ENCODE assay signal across 10 cellular contexts in genomic region chr3:189914799-189915198, GRCh38.
A peak's percentile ranks its signal among the peaks of the same experiment; 100 is the strongest.
DNase-seq lines count a peak whose midpoint lies in the region; ATAC-seq, FAIRE-seq and TF ChIP-seq lines count a peak whose summit lies in the region.
"Had no signal": no experiment of that assay in that cellular context is flagged by ENCODE, and none has a peak within 500 bp of the region (broad histone marks: within the 10 kb centered on the region; RNA-seq: fewer than 3 reads in every experiment).

No MANE protein-coding gene starts in this region.

- CTCF ChIA-PET in RWPE1 (lab: Yijun Ruan, JAX), result no interaction called here

- no peak overlapping the region for H3K4me3 Mint-ChIP-seq in stimulated activated naive CD8-positive, alpha-beta T cell treated with anti-CD3 and anti-CD28 coated beads, Interleukin-15, amount 100 ng/mL, for 72 hours
- H3K4me3 Mint-ChIP-seq: activated naive CD4-positive, alpha-beta T cell treated with anti-CD3 and anti-CD28 coated beads, Interleukin-2, amount 50 U/mL, for 24 hours; CD4-positive, CD25-positive, alpha-beta regulatory T cell had no signal

- H3K9me3 Mint-ChIP-seq in stimulated activated naive CD8-positive, alpha-beta T cell treated with anti-CD3 and anti-CD28 coated beads, Interleukin-15, amount 100 ng/mL, for 72 hours, result no peaks in the 10 kb centered on the region
- H3K9me3 Mint-ChIP-seq: activated naive CD4-positive, alpha-beta T cell treated with anti-CD3 and anti-CD28 coated beads, Interleukin-2, amount 50 U/mL, for 24 hours had no signal

- TF ChIP-seq CTCF in RWPE1 (conservative IDR thresholded peaks at IDR 0.05; ENCODE audit: low read depth), result no peak

- no peak overlapping the region for H3K27ac ChIP-seq in RWPE1

- ATAC-seq in stimulated activated naive CD8-positive, alpha-beta T cell treated with anti-CD3 and anti-CD28 coated beads, Interleukin-15, Interleukin-2, amounts not matched to agents 100 U/mL and 50 U/mL, for 24 hours, result peak; percentile 46
- ATAC-seq in stimulated activated naive CD8-positive, alpha-beta T cell treated with anti-CD3 and anti-CD28 coated beads, Interleukin-15, amount 100 ng/mL, for 72 hours, result no peak

- no peak overlapping the region for H3K27ac Mint-ChIP-seq in stimulated activated naive CD8-positive, alpha-beta T cell treated with anti-CD3 and anti-CD28 coated beads, Interleukin-15, amount 100 ng/mL, for 72 hours
- H3K27ac Mint-ChIP-seq: activated naive CD4-positive, alpha-beta T cell treated with anti-CD3 and anti-CD28 coated beads, Interleukin-2, amount 50 U/mL, for 24 hours; CD4-positive, CD25-positive, alpha-beta regulatory T cell had no signal

- no peaks in the 10 kb centered on the region for H3K4me1 Mint-ChIP-seq in stimulated activated naive CD8-positive, alpha-beta T cell treated with anti-CD3 and anti-CD28 coated beads, Interleukin-15, amount 100 ng/mL, for 72 hours
- H3K4me1 Mint-ChIP-seq: activated naive CD4-positive, alpha-beta T cell treated with anti-CD3 and anti-CD28 coated beads, Interleukin-2, amount 50 U/mL, for 24 hours; CD4-positive, CD25-positive, alpha-beta regulatory T cell had no signal

- no peak for DNase-seq in stimulated activated naive CD8-positive, alpha-beta T cell treated with anti-CD3 and anti-CD28 coated beads, Interleukin-15, Interleukin-2, amounts not matched to agents 100 U/mL and 50 U/mL, for 24 hours
- no peak for DNase-seq in stimulated activated naive CD8-positive, alpha-beta T cell treated with anti-CD3 and anti-CD28 coated beads, Interleukin-15, amount 100 ng/mL, for 72 hours
- DNase-seq in RWPE1 (ENCODE audit: low spot score) (peak; percentile 81), fibroblast of peridontal ligament (ENCODE audit: extremely low read depth) (peak; percentile 95), urothelium cell line (ENCODE audit: low spot score) (peak; percentile 39), NCI-H1694 (lab: John Stamatoyannopoulos, UW) (no peak), retina (no peak), NCI-H2196 (lab: John Stamatoyannopoulos, UW; ENCODE audit: unreplicated experiment) (no peak)
- DNase-seq: CD4-positive, CD25-positive, alpha-beta regulatory T cell had no signal

- H3K27me3 Mint-ChIP-seq in stimulated activated naive CD8-positive, alpha-beta T cell treated with anti-CD3 and anti-CD28 coated beads, Interleukin-15, amount 100 ng/mL, for 72 hours, result no peaks in the 10 kb centered on the region

- POLR2A ChIA-PET in RWPE1 (lab: Yijun Ruan, JAX; ENCODE audit: low non-redundant PET), result no interaction called here

- FAIRE-seq in urothelium cell line (lab: Jason Lieb, UNC), result peak; percentile 13

Comparison
In these comparisons a context has a peak if more than half of its experiments do, and no peak if none do; other contexts are left out.
1. DNase-seq: peak in RWPE1 (single experiment), fibroblast of peridontal ligament (single experiment) and urothelium cell line (single experiment); none in stimulated activated naive CD8-positive, alpha-beta T cell treated with anti-CD3 and anti-CD28 coated beads, Interleukin-15, Interleukin-2, amounts not matched to agents 100 U/mL and 50 U/mL, for 24 hours (single experiment), stimulated activated naive CD8-positive, alpha-beta T cell treated with anti-CD3 and anti-CD28 coated beads, Interleukin-15, amount 100 ng/mL, for 72 hours (0 of 2), NCI-H1694 (single experiment), retina (single experiment) and NCI-H2196 (single experiment).